In the genomic region with DNA sequence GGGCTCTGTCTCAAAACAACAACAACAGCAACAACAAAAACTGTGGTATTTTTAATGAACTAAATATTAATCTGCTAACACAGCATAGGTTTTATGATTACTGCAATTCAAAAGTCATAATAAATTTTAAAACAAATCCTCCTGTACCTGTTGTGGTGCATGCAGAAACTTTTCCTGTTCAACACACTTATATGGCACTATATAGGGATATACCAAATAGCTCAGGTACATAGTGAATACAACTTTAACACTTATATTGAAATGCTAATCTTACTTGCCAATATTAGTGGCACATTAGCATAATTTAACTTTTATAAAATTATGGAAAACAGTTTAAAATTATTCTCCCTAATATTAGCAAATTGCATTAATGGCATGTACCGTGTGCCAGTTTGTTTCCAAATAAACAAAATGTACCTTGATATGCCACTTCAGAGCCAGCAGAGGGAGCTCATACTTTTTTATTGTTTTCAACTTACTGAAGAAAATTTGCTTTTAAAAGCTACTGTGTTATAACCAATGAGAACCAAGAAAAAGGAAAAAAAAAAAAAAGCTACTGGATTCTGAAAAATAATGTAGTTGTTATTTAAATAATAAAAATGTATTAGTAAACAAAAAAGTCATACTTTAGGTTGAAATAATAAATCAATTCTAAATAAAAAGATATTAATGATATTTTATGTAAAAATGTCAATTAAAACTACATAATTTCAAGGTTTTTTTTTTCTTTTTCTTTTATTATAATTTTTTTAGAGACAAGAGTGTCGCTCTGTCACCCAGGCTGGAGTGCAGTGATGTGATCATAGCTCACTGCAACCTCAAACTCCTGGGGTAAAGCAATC, we compare ENCODE assay signal across 8 cellular contexts. TPM values are rescaled to one million over a fixed set of nuclear protein-coding genes. Genes with fewer than 3 reads are reported as not detected.
DNase-seq lines count a peak whose midpoint lies in the region; FAIRE-seq and TF ChIP-seq lines count a peak whose summit lies in the region.

No MANE protein-coding gene starts in this region.

- no peaks in the 10 kb centered on the region for H3K4me1 ChIP-seq in HEK293 (ENCODE audit: control insufficient read depth, insufficient read depth, low read length)
- no peaks in the 10 kb centered on the region for H3K4me1 ChIP-seq in adrenal gland (replicated peaks in 1 of 2)
- H3K4me1 ChIP-seq in transverse colon: peaks cover 0 to 3% (median 0%) of the 10 kb centered on the region in 4 donors

- H3K9me3 ChIP-seq in HEK293 (ENCODE audit: control insufficient read depth, insufficient read depth, low read depth, low read length) (no peaks in the 10 kb centered on the region), adrenal gland (replicated peaks in 1 of 3) (no peaks in the 10 kb centered on the region), transverse colon (no peaks in the 10 kb centered on the region)

- intact Hi-C loops in adrenal gland (cut with DNase I) (loop anchor here in 1 of 2 donors (5.0 to 10.0 kb wide), 2 partner anchors 61 to 118 kb away; partner anchors contain the start of gene NDFIP2), transverse colon (cut with DNase I; ENCODE audit: low total_unique reads) (loop anchor here (2.0 kb wide), 1 partner anchor 117 kb away; no protein-coding TSS in a partner anchor)

- WGBS in adrenal gland, 4 donors: 21 to 36% (median 29%) methylated on average over 2 of the region's 2 CpGs
- WGBS in transverse colon (ENCODE audit: low coverage in 1 of 2), 2 donors: 25 to 31% methylated on average over 2 of the region's 2 CpGs

- no peaks in the 10 kb centered on the region for H3K4me1 Mint-ChIP-seq in activated naive CD4-positive, alpha-beta T cell treated with anti-CD3 and anti-CD28 coated beads, Interleukin-2, amount 10 ng/mL, durations not matched to agents 7 days and 5 days

- CTCF ChIA-PET in HEK293 (lab: Yijun Ruan, JAX): interaction anchor here (0.6 to 3.8 kb wide), 39 partner anchors 10 to 1593 kb away, joined by 3 to 77 read pairs (median 4); partner anchors contain the start of gene NDFIP2
- CTCF ChIA-PET in activated naive CD4-positive, alpha-beta T cell treated with anti-CD3 and anti-CD28 coated beads, Interleukin-2, amount 10 ng/mL, durations not matched to agents 7 days and 5 days (lab: Charles Lee): interaction anchor here (0.6 to 5.6 kb wide), 37 partner anchors 9 to 255 kb away, joined by 3 to 159 read pairs (median 5); partner anchors contain the start of genes NDFIP2 and RBM26

- TF ChIP-seq EP300 in transverse colon (IDR thresholded peaks at IDR 0.05; ENCODE audit: low read depth): no peak

- no peak overlapping the region for H3K4me3 Mint-ChIP-seq in activated naive CD4-positive, alpha-beta T cell treated with anti-CD3 and anti-CD28 coated beads, Interleukin-2, amount 10 ng/mL, durations not matched to agents 7 days and 5 days

- no peaks in the 10 kb centered on the region for H3K27me3 ChIP-seq in adrenal gland
- no peaks in the 10 kb centered on the region for H3K27me3 ChIP-seq in transverse colon

- POLR2A ChIA-PET in HEK293 (lab: Yijun Ruan, JAX): interaction anchor here (0.6 to 1.2 kb wide), 4 partner anchors 57 to 813 kb away, joined by 3 to 7 read pairs (median 4); partner anchors contain the start of gene NDFIP2

- H3K27ac Mint-ChIP-seq in activated naive CD4-positive, alpha-beta T cell treated with anti-CD3 and anti-CD28 coated beads, Interleukin-2, amount 10 ng/mL, durations not matched to agents 7 days and 5 days: no peak overlapping the region

- in situ Hi-C loops in transverse colon (cut with MboI; ENCODE audit: low pct_ligation_motif_present in 1 of 4, low pct_unique_long_range_greater_than_20kb in 1 of 4, low sequenced_read_pairs in 3 of 4): loop anchor here in 1 of 4 donors (10.0 kb wide), 1 partner anchor 111 kb away; no protein-coding TSS in a partner anchor

- no peak for TF ChIP-seq CTCF in HEK293 (tag by site-specific recombination; IDR thresholded peaks at IDR 0.05)
- peak; percentile 55 to 82 (median 75) for TF ChIP-seq CTCF in adrenal gland (IDR thresholded peaks at IDR 0.05)
- peak; percentile 60 to 76 (median 73) for TF ChIP-seq CTCF in transverse colon (IDR thresholded peaks at IDR 0.05)

- no peaks in the 10 kb centered on the region for H3K36me3 Mint-ChIP-seq in activated naive CD4-positive, alpha-beta T cell treated with anti-CD3 and anti-CD28 coated beads, Interleukin-2, amount 10 ng/mL, durations not matched to agents 7 days and 5 days

- no peaks in the 10 kb centered on the region for H3K27me3 Mint-ChIP-seq in activated naive CD4-positive, alpha-beta T cell treated with anti-CD3 and anti-CD28 coated beads, Interleukin-2, amount 10 ng/mL, durations not matched to agents 7 days and 5 days

- peaks cover 0 to 9% of the 10 kb centered on the region in 2 experiments; a peak in 1 of 3 replicates for H3K36me3 ChIP-seq in HEK293 (ENCODE audit: control insufficient read depth in 2 of 2, insufficient read depth in 1 of 2, low read length in 2 of 2)
- no peaks in the 10 kb centered on the region for H3K36me3 ChIP-seq in adrenal gland (replicated peaks in 1 of 2)
- no peaks in the 10 kb centered on the region for H3K36me3 ChIP-seq in transverse colon

- H3K9me3 Mint-ChIP-seq in activated naive CD4-positive, alpha-beta T cell treated with anti-CD3 and anti-CD28 coated beads, Interleukin-2, amount 10 ng/mL, durations not matched to agents 7 days and 5 days: no peaks in the 10 kb centered on the region

- DNase-seq in GM03348 (ENCODE audit: low spot score) (peak; percentile 42), NCI-H1417 (lab: John Stamatoyannopoulos, UW) (peak; percentile 28 to 78 (median 71)), adrenal gland (no peak), iPS-NIHi11 (ENCODE audit: low spot score) (peak; percentile 15), transverse colon (no peak)
- no peak for DNase-seq in activated naive CD4-positive, alpha-beta T cell treated with anti-CD3 and anti-CD28 coated beads, Interleukin-2, amount 10 ng/mL, durations not matched to agents 7 days and 5 days

- no peak for TF ChIP-seq POLR2A in adrenal gland (IDR thresholded peaks at IDR 0.05)
- no peak for TF ChIP-seq POLR2A in transverse colon (IDR thresholded peaks at IDR 0.05)

- H3K27ac ChIP-seq in HEK293 (ENCODE audit: extremely low read depth, low read depth, low read length) (no peak overlapping the region), adrenal gland (no peak overlapping the region), transverse colon (no peak overlapping the region)

- no peak overlapping the region for H3K4me3 ChIP-seq in HEK293 (ENCODE audit: low read depth, low read length)
- no peak overlapping the region for H3K4me3 ChIP-seq in adrenal gland
- H3K4me3 ChIP-seq in transverse colon: no peak overlapping the region

- peak; percentile 98 for FAIRE-seq in A204.1 (lab: Jason Lieb, UNC)

TF ChIP-seq in HEK293, 187 proteins besides CTCF, POLR2A, EP300 and RAD21 (continues in another document):
- TF ChIP-seq, protein P1, sequence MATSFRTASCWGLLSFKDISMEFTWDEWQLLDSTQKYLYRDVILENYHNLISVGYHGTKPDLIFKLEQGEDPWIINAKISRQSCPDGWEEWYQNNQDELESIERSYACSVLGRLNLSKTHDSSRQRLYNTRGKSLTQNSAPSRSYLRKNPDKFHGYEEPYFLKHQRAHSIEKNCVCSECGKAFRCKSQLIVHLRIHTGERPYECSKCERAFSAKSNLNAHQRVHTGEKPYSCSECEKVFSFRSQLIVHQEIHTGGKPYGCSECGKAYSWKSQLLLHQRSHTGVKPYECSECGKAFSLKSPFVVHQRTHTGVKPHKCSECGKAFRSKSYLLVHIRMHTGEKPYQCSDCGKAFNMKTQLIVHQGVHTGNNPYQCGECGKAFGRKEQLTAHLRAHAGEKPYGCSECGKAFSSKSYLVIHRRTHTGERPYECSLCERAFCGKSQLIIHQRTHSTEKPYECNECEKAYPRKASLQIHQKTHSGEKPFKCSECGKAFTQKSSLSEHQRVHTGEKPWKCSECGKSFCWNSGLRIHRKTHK (tag by site-specific recombination; IDR thresholded peaks at IDR 0.05): no peak
- TF ChIP-seq, protein P2, sequence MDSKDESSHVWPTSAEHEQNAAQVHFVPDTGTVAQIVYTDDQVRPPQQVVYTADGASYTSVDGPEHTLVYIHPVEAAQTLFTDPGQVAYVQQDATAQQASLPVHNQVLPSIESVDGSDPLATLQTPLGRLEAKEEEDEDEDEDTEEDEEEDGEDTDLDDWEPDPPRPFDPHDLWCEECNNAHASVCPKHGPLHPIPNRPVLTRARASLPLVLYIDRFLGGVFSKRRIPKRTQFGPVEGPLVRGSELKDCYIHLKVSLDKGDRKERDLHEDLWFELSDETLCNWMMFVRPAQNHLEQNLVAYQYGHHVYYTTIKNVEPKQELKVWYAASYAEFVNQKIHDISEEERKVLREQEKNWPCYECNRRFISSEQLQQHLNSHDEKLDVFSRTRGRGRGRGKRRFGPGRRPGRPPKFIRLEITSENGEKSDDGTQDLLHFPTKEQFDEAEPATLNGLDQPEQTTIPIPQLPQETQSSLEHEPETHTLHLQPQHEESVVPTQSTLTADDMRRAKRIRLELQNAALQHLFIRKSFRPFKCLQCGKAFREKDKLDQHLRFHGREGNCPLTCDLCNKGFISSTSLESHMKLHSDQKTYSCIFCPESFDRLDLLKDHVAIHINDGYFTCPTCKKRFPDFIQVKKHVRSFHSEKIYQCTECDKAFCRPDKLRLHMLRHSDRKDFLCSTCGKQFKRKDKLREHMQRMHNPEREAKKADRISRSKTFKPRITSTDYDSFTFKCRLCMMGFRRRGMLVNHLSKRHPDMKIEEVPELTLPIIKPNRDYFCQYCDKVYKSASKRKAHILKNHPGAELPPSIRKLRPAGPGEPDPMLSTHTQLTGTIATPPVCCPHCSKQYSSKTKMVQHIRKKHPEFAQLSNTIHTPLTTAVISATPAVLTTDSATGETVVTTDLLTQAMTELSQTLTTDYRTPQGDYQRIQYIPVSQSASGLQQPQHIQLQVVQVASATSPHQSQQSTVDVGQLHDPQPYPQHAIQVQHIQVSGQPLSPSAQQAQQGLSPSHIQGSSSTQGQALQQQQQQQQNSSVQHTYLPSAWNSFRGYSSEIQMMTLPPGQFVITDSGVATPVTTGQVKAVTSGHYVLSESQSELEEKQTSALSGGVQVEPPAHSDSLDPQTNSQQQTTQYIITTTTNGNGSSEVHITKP (tag by site-specific recombination; IDR thresholded peaks at IDR 0.05): peak; percentile 86
- TF ChIP-seq, protein P3, sequence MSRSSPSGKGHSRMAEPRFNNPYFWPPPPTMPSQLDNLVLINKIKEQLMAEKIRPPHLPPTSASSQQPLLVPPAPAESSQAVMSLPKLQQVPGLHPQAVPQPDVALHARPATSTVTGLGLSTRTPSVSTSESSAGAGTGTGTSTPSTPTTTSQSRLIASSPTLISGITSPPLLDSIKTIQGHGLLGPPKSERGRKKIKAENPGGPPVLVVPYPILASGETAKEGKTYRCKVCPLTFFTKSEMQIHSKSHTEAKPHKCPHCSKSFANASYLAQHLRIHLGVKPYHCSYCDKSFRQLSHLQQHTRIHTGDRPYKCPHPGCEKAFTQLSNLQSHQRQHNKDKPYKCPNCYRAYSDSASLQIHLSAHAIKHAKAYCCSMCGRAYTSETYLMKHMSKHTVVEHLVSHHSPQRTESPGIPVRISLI (tag by site-specific recombination; IDR thresholded peaks at IDR 0.05): peak; percentile 53; the same call in 1 of the 2 replicates

RNA-seq across cellular contexts. Expression of gene RBM26, which starts 18.0 kb away (rescaled TPM):
- 10 to 100 TPM; 18.7 to 50.2 (median 38.4) TPM for total RNA-seq in adrenal gland
- polyA plus RNA-seq in adrenal gland: 10 to 100 TPM; 31.2 to 62.5 (median 54.5) TPM
- total RNA-seq in transverse colon: 10 to 100 TPM; 13.9 to 52.7 (median 45.1) TPM

RNA-seq across cellular contexts. Expression of gene NDFIP2, which starts 56.9 kb away (rescaled TPM):
- 10 to 100 TPM; 16.4 to 52.2 (median 38.9) TPM for total RNA-seq in adrenal gland
- polyA plus RNA-seq in adrenal gland: 10 to 100 TPM in 1 of 3 donors, 1 to 10 TPM in 2; 5.2 to 50.7 (median 9.3) TPM
- 100 to 1,000 TPM in 1 of 4 donors, 10 to 100 TPM in 3; 56.9 to 116 (median 83.6) TPM for total RNA-seq in transverse colon

Comparison
In these comparisons a context has a peak if more than half of its experiments do, and no peak if none do; other contexts are left out.
1. DNase-seq: peak in GM03348 (single experiment), NCI-H1417 (3 of 3) and iPS-NIHi11 (single experiment); none in adrenal gland (0 of 7), transverse colon (single experiment) and activated naive CD4-positive, alpha-beta T cell treated with anti-CD3 and anti-CD28 coated beads, Interleukin-2, amount 10 ng/mL, durations not matched to agents 7 days and 5 days (single experiment).